ENCODE assay signal across 18 cellular contexts in the genomic region with DNA sequence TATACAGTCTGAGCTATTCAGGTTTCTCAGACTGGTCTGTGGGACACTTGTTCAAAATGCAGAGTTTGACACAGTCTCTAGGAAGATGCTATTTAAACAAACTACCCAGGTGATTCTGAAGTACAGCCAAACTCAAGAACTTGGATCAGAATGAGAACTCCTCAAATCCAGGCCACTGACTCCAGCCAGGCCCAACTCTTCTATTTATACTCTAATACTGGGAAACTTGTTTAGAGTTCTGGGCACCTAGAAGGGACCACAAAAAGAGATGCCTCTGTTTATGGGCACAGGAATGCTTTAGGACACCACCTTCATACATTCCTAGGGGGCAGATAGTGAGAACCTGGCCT. TPM values are rescaled to one million over a fixed set of nuclear protein-coding genes. Genes with fewer than 3 reads are reported as not detected.
A peak's percentile ranks its signal among the peaks of the same experiment; 100 is the strongest.
DNase-seq lines count a peak whose midpoint lies in the region; ATAC-seq and TF ChIP-seq lines count a peak whose summit lies in the region.
"Had no signal": no experiment of that assay in that cellular context is flagged by ENCODE, and none has a peak within 500 bp of the region (broad histone marks: within the 10 kb centered on the region; RNA-seq: fewer than 3 reads in every experiment).

No MANE protein-coding gene starts in this region.

- H2BK20ac ChIP-seq in IMR-90 (ENCODE audit: low read depth, low read length), result peak overlapping the region; percentile 98

- H3K36me3 ChIP-seq in IMR-90 (ENCODE audit: control insufficient read depth, insufficient read depth, low read length) (no peaks in the 10 kb centered on the region), mesenchymal stem cell (ENCODE audit: control insufficient read depth in 1 of 2, insufficient read depth in 2 of 2, low read depth in 1 of 2, low read length in 2 of 2) (no peaks in the 10 kb centered on the region), skeletal muscle satellite cell (ENCODE audit: insufficient read depth, low read length) (no peaks in the 10 kb centered on the region), WERI-Rb-1 (no peaks in the 10 kb centered on the region)
- H3K36me3 ChIP-seq in CD8-positive, alpha-beta memory T cell (ENCODE audit: insufficient read depth, low read length), result no peaks in the 10 kb centered on the region
- H3K36me3 ChIP-seq: breast epithelium, MG63, SJCRH30 had no signal

- in situ Hi-C loops in IMR-90 (cut with MboI; ENCODE audit: low sequenced_read_pairs), result no loop called here

- peak overlapping the region; percentile 84 for H3K4me2 ChIP-seq in IMR-90 (ENCODE audit: low read depth, low read length)
- no peak overlapping the region for H3K4me2 ChIP-seq in mesenchymal stem cell (ENCODE audit: low read length, poor library complexity, severe bottlenecking)
- peak overlapping the region; percentile 61 for H3K4me2 ChIP-seq in skeletal muscle satellite cell (ENCODE audit: low read length)

- H3K4me1 ChIP-seq in IMR-90 (ENCODE audit: control insufficient read depth, insufficient read depth, low read length) (peaks cover 21% of the 10 kb centered on the region), mesenchymal stem cell (ENCODE audit: control insufficient read depth, insufficient read depth, low read depth, low read length) (peaks cover 7% of the 10 kb centered on the region), skeletal muscle satellite cell (ENCODE audit: control insufficient read depth, insufficient read depth, low read length) (peaks cover 32% of the 10 kb centered on the region)
- H3K4me1 ChIP-seq in CD8-positive, alpha-beta memory T cell (ENCODE audit: insufficient read depth, low read length), result no peaks in the 10 kb centered on the region

- H3K9ac ChIP-seq in IMR-90 (ENCODE audit: low read depth, low read length) (peak overlapping the region; percentile 55), mesenchymal stem cell (ENCODE audit: low read length) (peak overlapping the region; percentile 55), skeletal muscle satellite cell (ENCODE audit: low read depth, low read length) (no peak overlapping the region)

- TF ChIP-seq RAD21 in IMR-90 (IDR thresholded peaks at IDR 0.05; ENCODE audit: low read length), result no peak

- dilution Hi-C loops in IMR-90 (cut with HindIII; ENCODE audit: low sequenced_read_pairs, unreplicated experiment), result no loop called here

- H3K18ac ChIP-seq in IMR-90 (ENCODE audit: low read depth, low read length) (peak overlapping the region; percentile 63), mesenchymal stem cell (ENCODE audit: low read depth in 1 of 2, low read length in 2 of 2) (peak overlapping the region; percentile 46 to 95)

- H2BK120ac ChIP-seq in IMR-90 (ENCODE audit: low read depth, low read length) (peak overlapping the region; percentile 99), mesenchymal stem cell (ENCODE audit: low read depth, low read length) (no peak overlapping the region)

- no peak overlapping the region for H3K27ac Mint-ChIP-seq in CD8-positive, alpha-beta memory T cell
- H3K27ac Mint-ChIP-seq: activated naive CD4-positive, alpha-beta T cell treated with anti-CD3 and anti-CD28 coated beads, Interleukin-2, amount 50 U/mL, for 72 hours; activated T-cell treated with anti-CD3 and anti-CD28 coated beads, Interleukin-2, amount 50 U/mL, for 24 hours; natural killer cell had no signal

- H2BK5ac ChIP-seq in IMR-90 (ENCODE audit: low read depth, low read length, poor library complexity, severe bottlenecking) (peak overlapping the region; percentile 96), mesenchymal stem cell (ENCODE audit: low read depth, low read length, poor library complexity, severe bottlenecking) (no peak overlapping the region)

- H3K27me3 ChIP-seq in IMR-90 (ENCODE audit: control insufficient read depth, insufficient read depth, low read length) (no peaks in the 10 kb centered on the region), mesenchymal stem cell (ENCODE audit: control insufficient read depth in 1 of 2, insufficient read depth in 1 of 2, low read length in 2 of 2) (no peaks in the 10 kb centered on the region), skeletal muscle satellite cell (ENCODE audit: control insufficient read depth, insufficient read depth, low read length) (no peaks in the 10 kb centered on the region), WERI-Rb-1 (ENCODE audit: insufficient read depth, low read depth, severe bottlenecking) (no peaks in the 10 kb centered on the region)
- no peaks in the 10 kb centered on the region for H3K27me3 ChIP-seq in CD8-positive, alpha-beta memory T cell (ENCODE audit: insufficient read depth, low read length, poor library complexity, severe bottlenecking)
- H3K27me3 ChIP-seq: breast epithelium, MG63, SJCRH30 had no signal

- H2AK5ac ChIP-seq in IMR-90 (ENCODE audit: low read depth, low read length) (peak overlapping the region; percentile 96), mesenchymal stem cell (ENCODE audit: low read length, severe bottlenecking) (peak overlapping the region; percentile 41)

- peaks cover 4 to 9% of the 10 kb centered on the region in 2 donors for H3K27me3 Mint-ChIP-seq in CD8-positive, alpha-beta memory T cell
- H3K27me3 Mint-ChIP-seq: activated T-cell treated with anti-CD3 and anti-CD28 coated beads, Interleukin-2, amount 50 U/mL, for 24 hours had no signal

- peak overlapping the region; percentile 74 for H3K56ac ChIP-seq in IMR-90 (ENCODE audit: extremely low read depth, insufficient read depth, low read length)

- H3K9me3 ChIP-seq in IMR-90 (ENCODE audit: control insufficient read depth, insufficient read depth, low read length) (no peaks in the 10 kb centered on the region), mesenchymal stem cell (ENCODE audit: control insufficient read depth, low read length) (no peaks in the 10 kb centered on the region), skeletal muscle satellite cell (replicated peaks; ENCODE audit: low read length) (no peaks in the 10 kb centered on the region), WERI-Rb-1 (ENCODE audit: severe bottlenecking) (no peaks in the 10 kb centered on the region)
- no peaks in the 10 kb centered on the region for H3K9me3 ChIP-seq in CD8-positive, alpha-beta memory T cell (ENCODE audit: low read length)
- H3K9me3 ChIP-seq: breast epithelium, MG63, SJCRH30 had no signal

- POLR2A ChIA-PET in IMR-90 (lab: Charles Lee; ENCODE audit: unreplicated experiment), result no interaction called here
- POLR2A ChIA-PET in CD8-positive, alpha-beta memory T cell (lab: Charles Lee), result no interaction called here

- H3K36me3 Mint-ChIP-seq in CD8-positive, alpha-beta memory T cell, result no peaks in the 10 kb centered on the region
- H3K36me3 Mint-ChIP-seq: activated naive CD4-positive, alpha-beta T cell treated with anti-CD3 and anti-CD28 coated beads, Interleukin-2, amount 50 U/mL, for 72 hours; natural killer cell had no signal

- no peaks in the 10 kb centered on the region for H3K9me3 Mint-ChIP-seq in CD8-positive, alpha-beta memory T cell
- H3K9me3 Mint-ChIP-seq: activated naive CD4-positive, alpha-beta T cell treated with anti-CD3 and anti-CD28 coated beads, Interleukin-2, amount 50 U/mL, for 72 hours; activated T-cell treated with anti-CD3 and anti-CD28 coated beads, Interleukin-2, amount 50 U/mL, for 24 hours; natural killer cell had no signal

- H2AFZ ChIP-seq in IMR-90 (replicated peaks; ENCODE audit: low read length, poor library complexity) (peak overlapping the region; percentile 53), mesenchymal stem cell (ENCODE audit: low read depth, low read length) (no peak overlapping the region)

- H3K9me1 ChIP-seq in IMR-90 (ENCODE audit: insufficient read depth, low read length), result peaks cover 12% of the 10 kb centered on the region; the same call in 1 of the 2 replicates

- H3K14ac ChIP-seq in IMR-90 (replicated peaks; ENCODE audit: low read depth, low read length) (peak overlapping the region; percentile 89), mesenchymal stem cell (ENCODE audit: low read length in 2 of 2) (peak overlapping the region in 1 of 2 experiments; percentile 42)

- no peak for TF ChIP-seq POLR2A in IMR-90 (IDR thresholded peaks at IDR 0.05; ENCODE audit: low read depth, low read length)

- no peak overlapping the region for H3K4me3 Mint-ChIP-seq in CD8-positive, alpha-beta memory T cell
- H3K4me3 Mint-ChIP-seq: activated T-cell treated with anti-CD3 and anti-CD28 coated beads, Interleukin-2, amount 50 U/mL, for 24 hours; natural killer cell had no signal

- peak overlapping the region; percentile 97 for H3K27ac ChIP-seq in IMR-90 (ENCODE audit: insufficient read depth, low read length)
- peak overlapping the region; percentile 11 for H3K27ac ChIP-seq in mesenchymal stem cell (ENCODE audit: low read length, poor library complexity, severe bottlenecking)
- no peak overlapping the region for H3K27ac ChIP-seq in CD8-positive, alpha-beta memory T cell (ENCODE audit: low read depth, low read length)
- no peak overlapping the region for H3K27ac ChIP-seq in WERI-Rb-1
- H3K27ac ChIP-seq: SJCRH30 had no signal

- no peaks in the 10 kb centered on the region for H3K4me1 Mint-ChIP-seq in CD8-positive, alpha-beta memory T cell
- H3K4me1 Mint-ChIP-seq: natural killer cell had no signal

- H3K4me3 ChIP-seq in IMR-90 (ENCODE audit: insufficient read depth, low read depth, low read length) (no peak overlapping the region), mesenchymal stem cell (ENCODE audit: insufficient read depth in 1 of 2, low read depth in 1 of 2, low read length in 2 of 2) (no peak overlapping the region), skeletal muscle satellite cell (ENCODE audit: low read length) (no peak overlapping the region), WERI-Rb-1 (ENCODE audit: low read depth, low read length) (no peak overlapping the region)
- no peak overlapping the region for H3K4me3 ChIP-seq in CD8-positive, alpha-beta memory T cell (ENCODE audit: low read length)
- H3K4me3 ChIP-seq: breast epithelium, MG63 had no signal

- DNase-seq in IMR-90, result no peak
- peak; percentile 76 for DNase-seq in cerebellar cortex (ENCODE audit: low spot score)
- no peak for DNase-seq in mesenchymal stem cell
- no peak for DNase-seq in CD8-positive, alpha-beta memory T cell
- no peak for DNase-seq in WERI-Rb-1
- DNase-seq in islet precursor cell, result no peak
- no peak for DNase-seq in SKM-1 treated with dmso at 0.1 percent for 144 hours (lab: John Stamatoyannopoulos, UW; ENCODE audit: unreplicated experiment)
- DNase-seq: activated CD4-positive, alpha-beta T cell treated with anti-CD3 and anti-CD28 coated beads, Interleukin-2, amount 50 U/mL, for 48 hours; activated T-cell treated with anti-CD3 and anti-CD28 coated beads, Interleukin-2, amount 50 U/mL, for 24 hours; natural killer cell; NCI-H2029; NCI-H510A; stimulated activated CD4-positive, alpha-beta T cell treated with anti-CD3 and anti-CD28 coated beads, Interleukin-4, amount 100 ng/mL, for 1 hour had no signal

- H4K8ac ChIP-seq in IMR-90 (ENCODE audit: low read depth in 2 of 2, low read length in 2 of 2) (peak overlapping the region; percentile 52 to 86), mesenchymal stem cell (ENCODE audit: low read length) (peak overlapping the region; percentile 8)

- H3K4ac ChIP-seq in IMR-90 (ENCODE audit: low read depth, low read length) (peak overlapping the region; percentile 96), mesenchymal stem cell (ENCODE audit: low read depth in 1 of 2, low read length in 2 of 2) (peak overlapping the region; percentile 15 to 91)

- H4K91ac ChIP-seq in IMR-90 (ENCODE audit: insufficient read depth, low read depth, low read length), result peak overlapping the region; percentile 91
- H4K91ac ChIP-seq in mesenchymal stem cell (ENCODE audit: low read length), result peak overlapping the region; percentile 97

- TF ChIP-seq CTCF in IMR-90 (conservative IDR thresholded peaks at IDR 0.05; ENCODE audit: low read depth, low read length), result no peak
- TF ChIP-seq CTCF in WERI-Rb-1 (IDR thresholded peaks at IDR 0.05; ENCODE audit: low read depth, low read length), result no peak

- CTCF ChIA-PET in IMR-90 (lab: Yijun Ruan, JAX), result interaction anchor here (1.0 to 2.3 kb wide), 2 partner anchors 11 to 14 kb away, joined by 3 to 15 read pairs; no protein-coding TSS in a partner anchor
- CTCF ChIA-PET in CD8-positive, alpha-beta memory T cell (lab: Charles Lee), result interaction anchor here (1.3 kb wide), 1 partner anchor 57 kb away, joined by 3 read pairs; no protein-coding TSS in a partner anchor

- H4K20me1 ChIP-seq in IMR-90 (ENCODE audit: insufficient read depth, low read length), result peaks cover 4% of the 10 kb centered on the region

- H3K79me1 ChIP-seq in IMR-90 (ENCODE audit: low read depth in 1 of 2, low read length in 2 of 2) (peaks cover 0 to 2% of the 10 kb centered on the region in 2 experiments; a peak in 1 of 4 replicates), mesenchymal stem cell (replicated peaks; ENCODE audit: low read length, poor library complexity, severe bottlenecking) (no peaks in the 10 kb centered on the region)

- H2BK15ac ChIP-seq in IMR-90 (ENCODE audit: low read depth, low read length) (peak overlapping the region; percentile 91), mesenchymal stem cell (ENCODE audit: low read depth, poor library complexity, severe bottlenecking) (no peak overlapping the region)

- intact Hi-C loops in IMR-90 (cut with micrococcal nuclease), result loop anchor here (2.0 to 5.0 kb wide), 4 partner anchors 15 to 107 kb away; partner anchors contain the start of gene ADD3

- peak overlapping the region; percentile 85 for H3K23ac ChIP-seq in IMR-90 (ENCODE audit: low read depth, low read length)
- H3K23ac ChIP-seq in mesenchymal stem cell (ENCODE audit: low read length in 2 of 2), result no peak overlapping the region

- BruUV-seq in IMR-90 (replicated peaks; lab: Mats Ljungman, UMichigan), result no TSS peak

- H4K5ac ChIP-seq in IMR-90 (ENCODE audit: low read depth, low read length), result peak overlapping the region; percentile 29

- no peak for ATAC-seq in IMR-90 (ENCODE audit: low read depth)
- ATAC-seq: activated naive CD4-positive, alpha-beta T cell treated with anti-CD3 and anti-CD28 coated beads, Interleukin-2, amount 50 U/mL, for 72 hours; natural killer cell had no signal

- peak overlapping the region; percentile 52 to 99 for H2BK12ac ChIP-seq in mesenchymal stem cell (ENCODE audit: low read length in 2 of 2)

- H2AK9ac ChIP-seq in IMR-90 (replicated peaks; ENCODE audit: low read depth, low read length, poor library complexity), result peak overlapping the region; percentile 88

RNA-seq across cellular contexts. Expression of gene ADD3, which starts 40.1 kb away (rescaled TPM):
- 137 and 212 TPM in 2 replicates for total RNA-seq in IMR-90 (2012; rRNA removed)
- polyA plus RNA-seq in IMR-90 (2012; rRNA removed), result 138 and 153 TPM in 2 replicates
- 10.8 and 15.8 TPM in 2 replicates for polyA plus RNA-seq in IMR-90 (2012; cell fraction: cytosol; rRNA removed)
- polyA plus RNA-seq in IMR-90 (2012; cell fraction: nucleus; rRNA removed; ENCODE audit: low replicate concordance), result 20.6 and 239 TPM in 2 replicates
- polyA plus RNA-seq in mesenchymal stem cell (2013, experiment 1 of 2), result 75.7 TPM
- polyA plus RNA-seq in mesenchymal stem cell (2013, experiment 2 of 2), result 72.5 TPM
- 195 and 297 TPM in 2 replicates for total RNA-seq in skeletal muscle satellite cell (2012; rRNA removed)
- total RNA-seq in CD8-positive, alpha-beta memory T cell, result 10 to 100 TPM; 39.4 to 50.3 TPM
- polyA plus RNA-seq in CD8-positive, alpha-beta memory T cell, result 378 TPM

RNA-seq across cellular contexts. Expression of gene XPNPEP1, which starts 44.4 kb away (rescaled TPM):
- 136 and 164 TPM in 2 replicates for total RNA-seq in IMR-90 (2012; rRNA removed)
- 311 and 378 TPM in 2 replicates for polyA plus RNA-seq in IMR-90 (2012; rRNA removed)
- polyA plus RNA-seq in IMR-90 (2012; cell fraction: cytosol; rRNA removed), result 71.3 and 117 TPM in 2 replicates
- 84.0 and 137 TPM in 2 replicates for polyA plus RNA-seq in IMR-90 (2012; cell fraction: nucleus; rRNA removed; ENCODE audit: low replicate concordance)
- 48.5 TPM for polyA plus RNA-seq in mesenchymal stem cell (2013, experiment 1 of 2)
- polyA plus RNA-seq in mesenchymal stem cell (2013, experiment 2 of 2), result 47.3 TPM
- 107 and 124 TPM in 2 replicates for total RNA-seq in skeletal muscle satellite cell (2012; rRNA removed)
- total RNA-seq in CD8-positive, alpha-beta memory T cell, result 10 to 100 TPM; 50.2 to 56.1 TPM
- polyA plus RNA-seq in CD8-positive, alpha-beta memory T cell, result 29.7 TPM

Comparison
In these comparisons a context has a peak if more than half of its experiments do, and no peak if none do; other contexts are left out.
1. H3K27ac ChIP-seq: peak in IMR-90 (single experiment) and mesenchymal stem cell (single experiment); none in CD8-positive, alpha-beta memory T cell (single experiment) and WERI-Rb-1 (single experiment).